In the genomic region with DNA sequence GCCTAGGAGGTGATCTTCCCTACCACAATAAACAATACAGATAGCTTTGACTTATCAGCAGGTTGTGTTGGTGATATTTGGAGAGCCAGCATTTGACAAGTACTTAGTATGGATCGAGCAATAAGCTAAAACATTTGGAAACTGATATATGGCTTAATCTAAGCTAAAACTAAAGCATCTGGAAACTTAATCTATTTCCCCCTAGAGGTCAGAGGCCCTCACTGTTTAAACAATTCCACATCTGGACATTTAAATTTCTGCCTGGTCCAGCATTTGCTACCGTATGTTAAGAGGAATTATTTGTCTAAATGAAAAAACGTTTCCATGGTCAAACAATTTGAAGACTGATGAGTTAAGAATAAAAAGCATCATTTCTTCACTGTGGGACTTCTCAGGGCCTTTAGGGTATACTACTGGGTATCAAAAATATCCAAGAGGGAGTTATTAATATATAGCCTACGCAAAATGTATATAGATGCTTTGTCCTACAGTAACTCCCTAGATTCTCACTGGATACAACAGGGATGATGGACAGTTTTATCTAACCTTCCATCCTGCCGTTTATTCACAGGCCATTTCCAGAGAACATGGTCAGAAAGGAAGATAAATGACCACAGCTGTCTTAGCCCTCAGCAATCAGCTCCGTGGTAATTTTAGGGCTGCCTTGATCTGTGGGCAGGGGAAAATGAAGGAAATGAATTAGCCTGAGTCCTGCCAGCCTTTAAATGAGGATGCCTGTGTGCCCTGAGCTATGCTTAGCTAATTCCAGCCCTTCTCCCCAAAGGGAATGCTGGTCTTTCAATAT, we compare ENCODE assay signal across 1 cellular context.
TF ChIP-seq lines count a peak whose summit lies in the region.

No MANE protein-coding gene starts in this region.

TF ChIP-seq in K562, 482 proteins besides CTCF, POLR2A, EP300 and RAD21 (continued from another document and continues in another):
- TF ChIP-seq ZNF175 (CRISPR knock-in tag; IDR thresholded peaks at IDR 0.05; ENCODE audit: low read depth) (peak; percentile 76; the same call in 1 of the 2 replicates), CTBP1 (IDR thresholded peaks at IDR 0.05; ENCODE audit: borderline replicate concordance) (peak; percentile 50; the same call in 1 of the 2 replicates), ZNF77 (CRISPR knock-in tag; IDR thresholded peaks at IDR 0.05) (no peak), BCLAF1 (IDR thresholded peaks at IDR 0.05; ENCODE audit: borderline replicate concordance in 1 of 2, control insufficient read depth in 1 of 2, low read depth in 2 of 2, low read length in 1 of 2) (no peak), PTBP1 (IDR thresholded peaks at IDR 0.05; ENCODE audit: low read depth, low read length) (no peak), ZNF239 (CRISPR knock-in tag; IDR thresholded peaks at IDR 0.05) (peak; percentile 92), SIRT6 (IDR thresholded peaks at IDR 0.05; ENCODE audit: low read depth, low read length) (no peak), ZNF24 (IDR thresholded peaks at IDR 0.05) (peak; percentile 79), MCM2 (IDR thresholded peaks at IDR 0.05; ENCODE audit: low read depth) (no peak), NKRF (IDR thresholded peaks at IDR 0.05; ENCODE audit: borderline replicate concordance) (no peak), NR4A1 (CRISPR knock-in tag; IDR thresholded peaks at IDR 0.05) (no peak), NR4A1 (tag; IDR thresholded peaks at IDR 0.05) (no peak), ELF2 (CRISPR knock-in tag; IDR thresholded peaks at IDR 0.05) (peak; percentile 60; the same call in 1 of the 2 replicates), KAT2B (IDR thresholded peaks at IDR 0.05; ENCODE audit: low read depth, low read length) (no peak), SMAD4 (CRISPR knock-in tag; conservative IDR thresholded peaks at IDR 0.05) (0 out of 2 replicates have a peak, but pooled peaks have one; percentile 24), NCOA2 (IDR thresholded peaks at IDR 0.05; ENCODE audit: partially characterized antibody in 2 of 2) (no peak), NFIX (CRISPR knock-in tag; IDR thresholded peaks at IDR 0.05; ENCODE audit: low read depth) (no peak), SRSF9 (IDR thresholded peaks at IDR 0.05; ENCODE audit: borderline replicate concordance, low read depth, low read length) (no peak), FOXP1 (CRISPR knock-in tag; IDR thresholded peaks at IDR 0.05) (no peak), MEIS2 (IDR thresholded peaks at IDR 0.05; ENCODE audit: partially characterized antibody) (peak; percentile 95), PHF21A (IDR thresholded peaks at IDR 0.05; ENCODE audit: borderline replicate concordance, low read depth) (no peak), RCOR1 (IDR thresholded peaks at IDR 0.05; ENCODE audit: borderline replicate concordance in 1 of 2, low read depth in 2 of 2, low read length in 2 of 2) (peak in 1 of 2 experiments; percentile 58; a peak in 2 of 4 replicates), ZNF444 (CRISPR knock-in tag; IDR thresholded peaks at IDR 0.05) (no peak), ZNF253 (CRISPR knock-in tag; conservative IDR thresholded peaks at IDR 0.05) (no peak), ZC3H8 (IDR thresholded peaks at IDR 0.05) (no peak), IRF2 (CRISPR knock-in tag; IDR thresholded peaks at IDR 0.05) (no peak), JUN (IDR thresholded peaks at IDR 0.05; ENCODE audit: borderline replicate concordance, low read depth, low read length) (no peak), JUN (CRISPR knock-in tag; IDR thresholded peaks at IDR 0.05; ENCODE audit: borderline replicate concordance) (no peak), PBX2 (CRISPR knock-in tag; IDR thresholded peaks at IDR 0.05; ENCODE audit: low read depth) (0 out of 2 replicates have a peak, but pooled peaks have one; percentile 27), PBX2 (tag; conservative IDR thresholded peaks at IDR 0.05; ENCODE audit: low read depth) (peak; percentile 80), FOXM1 (IDR thresholded peaks at IDR 0.05; ENCODE audit: low read depth) (0 out of 2 replicates have a peak, but pooled peaks have one; percentile 8), FOXM1 (CRISPR knock-in tag; IDR thresholded peaks at IDR 0.05; ENCODE audit: low read depth) (no peak), RNF219 (CRISPR knock-in tag; IDR thresholded peaks at IDR 0.05) (no peak), FOXO4 (CRISPR knock-in tag; IDR thresholded peaks at IDR 0.05) (no peak), NR3C1 (CRISPR knock-in tag; IDR thresholded peaks at IDR 0.05) (no peak), ZKSCAN3 (CRISPR knock-in tag; IDR thresholded peaks at IDR 0.05) (no peak), FOXJ3 (CRISPR knock-in tag; IDR thresholded peaks at IDR 0.05) (no peak), SRSF1 (IDR thresholded peaks at IDR 0.05; ENCODE audit: low read depth, low read length) (no peak), SMARCB1 (IDR thresholded peaks at IDR 0.05; ENCODE audit: insufficient read length, low read depth) (no peak), PATZ1 (CRISPR knock-in tag; IDR thresholded peaks at IDR 0.05; ENCODE audit: borderline replicate concordance) (no peak)
- TF ChIP-seq, protein P1, sequence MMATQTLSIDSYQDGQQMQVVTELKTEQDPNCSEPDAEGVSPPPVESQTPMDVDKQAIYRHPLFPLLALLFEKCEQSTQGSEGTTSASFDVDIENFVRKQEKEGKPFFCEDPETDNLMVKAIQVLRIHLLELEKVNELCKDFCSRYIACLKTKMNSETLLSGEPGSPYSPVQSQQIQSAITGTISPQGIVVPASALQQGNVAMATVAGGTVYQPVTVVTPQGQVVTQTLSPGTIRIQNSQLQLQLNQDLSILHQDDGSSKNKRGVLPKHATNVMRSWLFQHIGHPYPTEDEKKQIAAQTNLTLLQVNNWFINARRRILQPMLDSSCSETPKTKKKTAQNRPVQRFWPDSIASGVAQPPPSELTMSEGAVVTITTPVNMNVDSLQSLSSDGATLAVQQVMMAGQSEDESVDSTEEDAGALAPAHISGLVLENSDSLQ (IDR thresholded peaks at IDR 0.05): peak; percentile 94
- TF ChIP-seq, protein P2, sequence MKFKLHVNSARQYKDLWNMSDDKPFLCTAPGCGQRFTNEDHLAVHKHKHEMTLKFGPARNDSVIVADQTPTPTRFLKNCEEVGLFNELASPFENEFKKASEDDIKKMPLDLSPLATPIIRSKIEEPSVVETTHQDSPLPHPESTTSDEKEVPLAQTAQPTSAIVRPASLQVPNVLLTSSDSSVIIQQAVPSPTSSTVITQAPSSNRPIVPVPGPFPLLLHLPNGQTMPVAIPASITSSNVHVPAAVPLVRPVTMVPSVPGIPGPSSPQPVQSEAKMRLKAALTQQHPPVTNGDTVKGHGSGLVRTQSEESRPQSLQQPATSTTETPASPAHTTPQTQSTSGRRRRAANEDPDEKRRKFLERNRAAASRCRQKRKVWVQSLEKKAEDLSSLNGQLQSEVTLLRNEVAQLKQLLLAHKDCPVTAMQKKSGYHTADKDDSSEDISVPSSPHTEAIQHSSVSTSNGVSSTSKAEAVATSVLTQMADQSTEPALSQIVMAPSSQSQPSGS (CRISPR knock-in tag; IDR thresholded peaks at IDR 0.05): no peak
- TF ChIP-seq, protein P3, sequence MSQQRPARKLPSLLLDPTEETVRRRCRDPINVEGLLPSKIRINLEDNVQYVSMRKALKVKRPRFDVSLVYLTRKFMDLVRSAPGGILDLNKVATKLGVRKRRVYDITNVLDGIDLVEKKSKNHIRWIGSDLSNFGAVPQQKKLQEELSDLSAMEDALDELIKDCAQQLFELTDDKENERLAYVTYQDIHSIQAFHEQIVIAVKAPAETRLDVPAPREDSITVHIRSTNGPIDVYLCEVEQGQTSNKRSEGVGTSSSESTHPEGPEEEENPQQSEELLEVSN (IDR thresholded peaks at IDR 0.05; ENCODE audit: borderline replicate concordance in 1 of 2, extremely low read depth in 1 of 2, insufficient read depth in 1 of 2, insufficient read length in 1 of 2, low read depth in 1 of 2, low read length in 1 of 2, poor library complexity in 1 of 2, severe bottlenecking in 1 of 2): no peak
